In genomic region chr3:14405120-14405885, GRCh38 we compare ENCODE assay signal across 9 cellular contexts. TPM values are rescaled to one million over a fixed set of nuclear protein-coding genes. Genes with fewer than 3 reads are reported as not detected.
DNase-seq lines count a peak whose midpoint lies in the region; ATAC-seq and TF ChIP-seq lines count a peak whose summit lies in the region.
"Had no signal": no experiment of that assay in that cellular context is flagged by ENCODE, and none has a peak within 500 bp of the region (broad histone marks: within the 10 kb centered on the region; RNA-seq: fewer than 3 reads in every experiment).

No MANE protein-coding gene starts in this region.

- H3K36me3 Mint-ChIP-seq in stimulated activated naive CD8-positive, alpha-beta T cell treated with anti-CD3 and anti-CD28 coated beads, Interleukin-15, Interleukin-2, amounts not matched to agents 100 ng/mL and 50 ng/mL, for 24 hours (ENCODE audit: low read depth), result peaks cover 43% of the 10 kb centered on the region
- peaks cover 3% of the 10 kb centered on the region for H3K36me3 Mint-ChIP-seq in memory B cell

- H3K36me3 ChIP-seq in adipocyte (ENCODE audit: control insufficient read depth, insufficient read depth, low read length, severe bottlenecking) (no peaks in the 10 kb centered on the region), vagina (no peaks in the 10 kb centered on the region)

- peak overlapping the region; percentile 28 for H3K27ac Mint-ChIP-seq in stimulated activated naive CD8-positive, alpha-beta T cell treated with anti-CD3 and anti-CD28 coated beads, Interleukin-15, Interleukin-2, amounts not matched to agents 100 ng/mL and 50 ng/mL, for 24 hours
- peak overlapping the region; percentile 81 for H3K27ac Mint-ChIP-seq in memory B cell

- H3K4me3 Mint-ChIP-seq in stimulated activated naive CD8-positive, alpha-beta T cell treated with anti-CD3 and anti-CD28 coated beads, Interleukin-15, Interleukin-2, amounts not matched to agents 100 ng/mL and 50 ng/mL, for 24 hours, result peak overlapping the region; percentile 100
- peak overlapping the region; percentile 37 for H3K4me3 Mint-ChIP-seq in memory B cell

- H3K9me3 ChIP-seq in adipocyte (ENCODE audit: control insufficient read depth, low read length) (no peaks in the 10 kb centered on the region), vagina (no peaks in the 10 kb centered on the region)

- intact Hi-C loops in vagina (cut with DNase I), result loop anchor here (2.0 kb wide), 1 partner anchor 47 kb away; no protein-coding TSS in a partner anchor

- H3K27me3 ChIP-seq in adipocyte (replicated peaks; ENCODE audit: control insufficient read depth, insufficient read depth, low read length), result no peaks in the 10 kb centered on the region
- no peaks in the 10 kb centered on the region for H3K27me3 ChIP-seq in vagina

- H3K27me3 Mint-ChIP-seq in stimulated activated naive CD8-positive, alpha-beta T cell treated with anti-CD3 and anti-CD28 coated beads, Interleukin-15, Interleukin-2, amounts not matched to agents 100 ng/mL and 50 ng/mL, for 24 hours, result no peaks in the 10 kb centered on the region
- no peaks in the 10 kb centered on the region for H3K27me3 Mint-ChIP-seq in memory B cell

- ATAC-seq in stimulated activated naive CD8-positive, alpha-beta T cell treated with anti-CD3 and anti-CD28 coated beads, Interleukin-15, Interleukin-2, amounts not matched to agents 100 U/mL and 50 U/mL, for 24 hours, result no peak
- no peak for ATAC-seq in memory B cell (ENCODE audit: low read depth)

- H3K4me1 Mint-ChIP-seq in stimulated activated naive CD8-positive, alpha-beta T cell treated with anti-CD3 and anti-CD28 coated beads, Interleukin-15, Interleukin-2, amounts not matched to agents 100 ng/mL and 50 ng/mL, for 24 hours (ENCODE audit: low read depth), result peaks cover 64% of the 10 kb centered on the region
- peaks cover 46% of the 10 kb centered on the region for H3K4me1 Mint-ChIP-seq in memory B cell

- H3K9me3 Mint-ChIP-seq in stimulated activated naive CD8-positive, alpha-beta T cell treated with anti-CD3 and anti-CD28 coated beads, Interleukin-15, Interleukin-2, amounts not matched to agents 100 ng/mL and 50 ng/mL, for 24 hours, result no peaks in the 10 kb centered on the region
- no peaks in the 10 kb centered on the region for H3K9me3 Mint-ChIP-seq in memory B cell

- H3K27ac ChIP-seq in vagina, result peak overlapping the region; percentile 45

- no peak overlapping the region for H3K4me3 ChIP-seq in adipocyte (ENCODE audit: low read length)
- H3K4me3 ChIP-seq in vagina, result peak overlapping the region in 1 of 2 donors; percentile 68

- no peak for DNase-seq in stimulated activated naive CD8-positive, alpha-beta T cell treated with anti-CD3 and anti-CD28 coated beads, Interleukin-15, Interleukin-2, amounts not matched to agents 100 U/mL and 50 U/mL, for 24 hours
- peak; percentile 27 for DNase-seq in adipocyte (ENCODE audit: low read depth)
- DNase-seq in memory B cell (ENCODE audit: low spot score in 2 of 2), result no peak
- DNase-seq in vagina (ENCODE audit: extremely low spot score in 2 of 2), result no peak
- DNase-seq in HPDE6-E6E7 (ENCODE audit: extremely low spot score), result no peak
- DNase-seq in AG08395 (ENCODE audit: low spot score), result no peak
- no peak for DNase-seq in pons (ENCODE audit: low spot score)
- DNase-seq: activated CD8-positive, alpha-beta memory T cell treated with anti-CD3 and anti-CD28 coated beads, Interleukin-2, amount 50 U/mL, for 48 hours had no signal

- peaks cover 28% of the 10 kb centered on the region for H3K4me1 ChIP-seq in adipocyte (ENCODE audit: control insufficient read depth, insufficient read depth, low read length)
- peaks cover 47% of the 10 kb centered on the region for H3K4me1 ChIP-seq in vagina

- no peak for TF ChIP-seq CTCF in vagina (IDR thresholded peaks at IDR 0.05)

- no peak for TF ChIP-seq POLR2A in vagina (IDR thresholded peaks at IDR 0.05)

- no peak overlapping the region for H3K9ac ChIP-seq in adipocyte (ENCODE audit: low read length)

RNA-seq across cellular contexts. Expression of gene SLC6A6, which starts 2.9 kb away (rescaled TPM):
- 30.7 TPM for total RNA-seq in vagina
